9 cellular contexts compared by ENCODE assay signal in genomic region chr10:124677871-124678565, GRCh38.
A peak's percentile ranks its signal among the peaks of the same experiment; 100 is the strongest.
DNase-seq lines count a peak whose midpoint lies in the region; ATAC-seq, FAIRE-seq and TF ChIP-seq lines count a peak whose summit lies in the region.
"Had no signal": no experiment of that assay in that cellular context is flagged by ENCODE, and none has a peak within 500 bp of the region (broad histone marks: within the 10 kb centered on the region; RNA-seq: fewer than 3 reads in every experiment).

No MANE protein-coding gene starts in this region.

- in situ Hi-C loops in GM23248 (cut with MboI) = no loop called here

- H4K20me1 ChIP-seq in GM23248 (ENCODE audit: insufficient read depth) (no peaks in the 10 kb centered on the region), PC-3 (ENCODE audit: low read length) (no peaks in the 10 kb centered on the region)

- H3K4me3 ChIP-seq in GM23248 (no peak overlapping the region), PC-3 (ENCODE audit: low read length) (no peak overlapping the region)

- peak overlapping the region; percentile 10 for H3K4me2 ChIP-seq in GM23248 (ENCODE audit: unreplicated experiment)
- no peak overlapping the region for H3K4me2 ChIP-seq in PC-3 (ENCODE audit: low read length)

- DNase-seq in GM23248 (peak; percentile 66), T-helper 17 cell (no peak), foreskin keratinocyte (no peak), sciatic nerve (ENCODE audit: low spot score) (no peak), D721Med (ENCODE audit: insufficient read length, low spot score) (no peak), middle frontal gyrus (ENCODE audit: extremely low spot score, low spot score) (no peak), PC-3 (no peak)

- CTCF ChIA-PET in PC-3 (lab: Charles Lee) = no interaction called here

- POLR2A ChIA-PET in PC-3 (lab: Charles Lee; ENCODE audit: unreplicated experiment) = no interaction called here

- peaks cover 73% of the 10 kb centered on the region for H3K4me1 Mint-ChIP-seq in T-helper 17 cell

- peaks cover 13% of the 10 kb centered on the region for H3K36me3 Mint-ChIP-seq in T-helper 17 cell (ENCODE audit: low read depth)

- peak overlapping the region; percentile 89 for H3K4me3 Mint-ChIP-seq in T-helper 17 cell

- H3F3A ChIP-seq in GM23248 (ENCODE audit: insufficient read depth) (no peaks in the 10 kb centered on the region), PC-3 (ENCODE audit: low read length, unreplicated experiment) (no peaks in the 10 kb centered on the region)

- no TSS peak for BruUV-seq in PC-3 (replicated peaks; lab: Mats Ljungman, UMichigan)

- no peaks in the 10 kb centered on the region for H3K27me3 Mint-ChIP-seq in T-helper 17 cell

- no peaks in the 10 kb centered on the region for H3K36me3 ChIP-seq in GM23248 (ENCODE audit: low read depth)
- H3K36me3 ChIP-seq in PC-3 (ENCODE audit: low read depth, low read length) = no peaks in the 10 kb centered on the region

- H3K9me2 ChIP-seq in GM23248 (ENCODE audit: insufficient read depth) (no peaks in the 10 kb centered on the region), PC-3 (replicated peaks; ENCODE audit: low read length) (no peaks in the 10 kb centered on the region)

- intact Hi-C loops in sciatic nerve (cut with DNase I) = no loop called here
- intact Hi-C loops in PC-3 (cut with micrococcal nuclease) = no loop called here

- H3K27ac ChIP-seq in GM23248 (peak overlapping the region; percentile 19; the same call in 1 of the 2 replicates), foreskin keratinocyte (no peak overlapping the region), PC-3 (ENCODE audit: low read length) (no peak overlapping the region)

- FAIRE-seq in D721Med (lab: Jason Lieb, UNC) = no peak
- FAIRE-seq: endothelial cell of umbilical vein had no signal

- H3K79me2 ChIP-seq in GM23248 (ENCODE audit: insufficient read depth) (peaks cover 25% of the 10 kb centered on the region; the same call in 1 of the 2 replicates), PC-3 (ENCODE audit: low read length) (no peaks in the 10 kb centered on the region)

- 22 to 24% methylated on average over 9 of the region's 9 CpGs for WGBS in GM23248 (ENCODE audit: low coverage in 1 of 2, low lambda C conversion rate in 2 of 2, missing lambda C conversion rate in 2 of 2), 2 experiments

- H2AFZ ChIP-seq in GM23248 (peak overlapping the region; percentile 38), PC-3 (ENCODE audit: low read length) (no peak overlapping the region)

- ATAC-seq in T-helper 17 cell (peak; percentile 29), foreskin keratinocyte (peak; percentile 51), sciatic nerve (peak; percentile 49), HG02885 (IDR thresholded peaks at IDR 0.05; ENCODE audit: poor library complexity, unreplicated experiment) (no peak), PC-3 (no peak)

- H3K4me1 ChIP-seq in GM23248 (ENCODE audit: insufficient read depth) (0 out of 2 replicates have a peak, but pooled peaks cover 7% of the 10 kb centered on the region), foreskin keratinocyte (no peaks in the 10 kb centered on the region), PC-3 (ENCODE audit: insufficient read depth, low read length) (no peaks in the 10 kb centered on the region)

- peak overlapping the region; percentile 96 for H3K27ac Mint-ChIP-seq in T-helper 17 cell

- peak overlapping the region; percentile 34; the same call in 1 of the 2 replicates for H3K9ac ChIP-seq in GM23248
- H3K9ac ChIP-seq in PC-3 (ENCODE audit: low read length) = no peak overlapping the region

- TF ChIP-seq CTCF in foreskin keratinocyte (conservative IDR thresholded peaks at IDR 0.05) (no peak), D721Med (IDR thresholded peaks at IDR 0.05; ENCODE audit: insufficient read depth, missing control alignments) (no peak), PC-3 (conservative IDR thresholded peaks at IDR 0.05; ENCODE audit: low read depth, low read length) (no peak)

- H3K9me3 ChIP-seq in GM23248 (ENCODE audit: low read depth) (no peaks in the 10 kb centered on the region), T-helper 17 cell (ENCODE audit: control insufficient read depth, low read length, poor library complexity, severe bottlenecking) (no peaks in the 10 kb centered on the region), PC-3 (ENCODE audit: low read length) (no peaks in the 10 kb centered on the region)

- H3K27me3 ChIP-seq in GM23248 (replicated peaks; ENCODE audit: insufficient read depth) (no peaks in the 10 kb centered on the region), foreskin keratinocyte (no peaks in the 10 kb centered on the region), PC-3 (ENCODE audit: low read length) (no peaks in the 10 kb centered on the region)

Comparison
In these comparisons a context has a peak if more than half of its experiments do, and no peak if none do; other contexts are left out.
1. ATAC-seq: peak in T-helper 17 cell (single experiment), foreskin keratinocyte (single experiment) and sciatic nerve (single experiment); none in HG02885 (single experiment) and PC-3 (single experiment).